ENCODE assay signal across 43 cellular contexts in the genomic region with DNA sequence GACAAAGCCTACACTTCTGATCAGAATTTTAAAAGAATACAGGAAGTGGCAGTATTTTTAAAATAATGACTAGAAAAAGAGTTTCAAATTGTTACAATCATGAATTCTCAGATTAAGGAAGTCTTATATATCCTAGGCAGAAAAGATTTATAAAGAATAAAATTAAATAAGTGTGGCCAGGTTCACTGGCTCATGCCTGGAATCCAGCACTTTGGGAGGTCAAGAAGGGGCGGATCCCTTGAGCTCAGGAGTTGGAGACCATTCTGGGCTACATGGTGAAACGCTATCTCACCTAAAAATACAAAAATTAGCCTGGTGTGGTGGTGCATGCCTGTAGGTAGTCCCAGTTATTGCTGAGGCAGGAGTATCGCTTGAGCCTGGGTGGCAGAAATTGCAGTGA. TPM values are rescaled to one million over a fixed set of nuclear protein-coding genes. Genes with fewer than 3 reads are reported as not detected.
"Had no signal": no experiment of that assay in that cellular context is flagged by ENCODE, and none has a peak within 500 bp of the region (broad histone marks: within the 10 kb centered on the region; RNA-seq: fewer than 3 reads in every experiment).

No MANE protein-coding gene starts in this region.

- FAIRE-seq: astrocyte, bronchial epithelial cell, colon had no signal

- H3K36me3 ChIP-seq: adrenal gland, ascending aorta, brain microvascular endothelial cell, breast epithelium, cardiac muscle cell had no signal

- H3K4me3 Mint-ChIP-seq: activated naive CD4-positive, alpha-beta T cell treated with anti-CD3 and anti-CD28 coated beads for 36 hours; activated naive CD4-positive, alpha-beta T cell treated with anti-CD3 and anti-CD28 coated beads, Interleukin-2, amount 10 ng/mL, durations not matched to agents 7 days and 5 days; activated naive CD4-positive, alpha-beta T cell treated with anti-CD3 and anti-CD28 coated beads, Interleukin-2, amount 50 U/mL, for 24 hours; activated naive CD8-positive, alpha-beta T cell; activated naive CD8-positive, alpha-beta T cell treated with anti-CD3 and anti-CD28 coated beads for 36 hours; activated naive CD8-positive, alpha-beta T cell treated with anti-CD3 and anti-CD28 coated beads, Interleukin-2, amount 10 ng/mL, durations not matched to agents 7 days and 5 days; activated naive CD8-positive, alpha-beta T cell treated with anti-CD3 and anti-CD28 coated beads, Interleukin-2, amount 50 U/mL, for 24 hours; activated T-cell treated with anti-CD3 and anti-CD28 coated beads, Interleukin-2, amount 50 U/mL, for 4 hours; activated T-cell treated with anti-CD3 and anti-CD28 coated beads, Interleukin-2, amount 50 U/mL, for 72 hours; activated T-helper 1 cell treated with anti-CD3 and anti-CD28 coated beads, Interleukin-12 subunit alpha, Interleukin-12 subunit beta, Interleukin-2, Interleukin-4 antibody, amounts not matched to agents 30 ng/mL and 10 ng/mL and 1 ng/mL, durations not matched to agents 14 hours and 24 hours and 36 hours; activated T-helper 17 cell treated with anti-CD3 and anti-CD28 coated beads, Interleukin-2, amount 50 U/mL, for 72 hours; brain; central memory CD8-positive, alpha-beta T cell had no signal

- H3K27ac Mint-ChIP-seq: activated naive CD4-positive, alpha-beta T cell treated with anti-CD3 and anti-CD28 coated beads for 36 hours; activated naive CD4-positive, alpha-beta T cell treated with anti-CD3 and anti-CD28 coated beads, Interleukin-2, amount 10 ng/mL, durations not matched to agents 7 days and 5 days; activated naive CD4-positive, alpha-beta T cell treated with anti-CD3 and anti-CD28 coated beads, Interleukin-2, amount 50 U/mL, for 24 hours; activated naive CD4-positive, alpha-beta T cell treated with anti-CD3 and anti-CD28 coated beads, Interleukin-2, amount 50 U/mL, for 72 hours; activated naive CD8-positive, alpha-beta T cell; activated naive CD8-positive, alpha-beta T cell treated with anti-CD3 and anti-CD28 coated beads, Interleukin-2, amount 10 ng/mL, durations not matched to agents 7 days and 5 days; activated naive CD8-positive, alpha-beta T cell treated with anti-CD3 and anti-CD28 coated beads, Interleukin-2, amount 50 U/mL, for 24 hours; activated T-cell treated with anti-CD3 and anti-CD28 coated beads, Interleukin-2, amount 50 U/mL, for 72 hours; activated T-helper 1 cell treated with anti-CD3 and anti-CD28 coated beads, Interleukin-12 subunit alpha, Interleukin-12 subunit beta, Interleukin-2, Interleukin-4 antibody, amounts not matched to agents 30 ng/mL and 10 ng/mL and 1 ng/mL, durations not matched to agents 14 hours and 24 hours and 36 hours; activated T-helper 17 cell treated with anti-CD3 and anti-CD28 coated beads, Interleukin-2, amount 50 U/mL, for 72 hours; activated T-helper 2 cell treated with anti-CD3 and anti-CD28 coated beads, Interferon-gamma antibody, Interleukin-2, Interleukin-4, amounts not matched to agents 10 μg/mL and 5 μg/mL and 100 μg/mL, durations not matched to agents 14 hours and 24 hours and 36 hours; brain had no signal

- H3K27ac ChIP-seq: adrenal gland, ascending aorta, body of pancreas, brain microvascular endothelial cell, breast epithelium, cardiac muscle cell had no signal

- H3K36me3 Mint-ChIP-seq: activated naive CD4-positive, alpha-beta T cell treated with anti-CD3 and anti-CD28 coated beads, Interleukin-2, amount 10 ng/mL, durations not matched to agents 7 days and 5 days; activated naive CD4-positive, alpha-beta T cell treated with anti-CD3 and anti-CD28 coated beads, Interleukin-2, amount 50 U/mL, for 24 hours; activated naive CD4-positive, alpha-beta T cell treated with anti-CD3 and anti-CD28 coated beads, Interleukin-2, amount 50 U/mL, for 72 hours; activated naive CD8-positive, alpha-beta T cell; activated naive CD8-positive, alpha-beta T cell treated with anti-CD3 and anti-CD28 coated beads for 36 hours; activated naive CD8-positive, alpha-beta T cell treated with anti-CD3 and anti-CD28 coated beads, Interleukin-2, amount 10 ng/mL, durations not matched to agents 7 days and 5 days; brain had no signal

- H3K4me3 ChIP-seq: adrenal gland, ascending aorta, body of pancreas, breast epithelium, cardiac muscle cell had no signal

- H3K4me1 ChIP-seq: adrenal gland, ascending aorta, body of pancreas, breast epithelium had no signal

- DNase-seq: activated effector memory CD4-positive, alpha-beta T cell treated with anti-CD3 and anti-CD28 coated beads, Interleukin-2, amount 50 U/mL, for 16 hours; activated effector memory CD4-positive, alpha-beta T cell treated with Interleukin-2 at 50 U/mL for 16 hours; activated gamma-delta T cell; activated gamma-delta T cell treated with Interleukin-2 at 50 U/mL for 16 hours; activated naive CD4-positive, alpha-beta T cell; activated naive CD4-positive, alpha-beta T cell treated with anti-CD3 and anti-CD28 coated beads for 36 hours; activated naive CD4-positive, alpha-beta T cell treated with anti-CD3 and anti-CD28 coated beads, Interleukin-2, amount 10 ng/mL, durations not matched to agents 7 days and 5 days; activated naive CD4-positive, alpha-beta T cell treated with anti-CD3 and anti-CD28 coated beads, Interleukin-2, amount 50 U/mL, for 16 hours; activated naive CD4-positive, alpha-beta T cell treated with Interleukin-2 at 50 U/mL for 16 hours; activated naive CD8-positive, alpha-beta T cell treated with anti-CD3 and anti-CD28 coated beads for 36 hours; activated naive CD8-positive, alpha-beta T cell treated with anti-CD3 and anti-CD28 coated beads, Interleukin-2, amount 10 ng/mL, durations not matched to agents 7 days and 5 days; activated naive CD8-positive, alpha-beta T cell treated with anti-CD3 and anti-CD28 coated beads, Interleukin-2, amount 50 U/mL, for 24 hours; activated T-cell treated with anti-CD3 and anti-CD28 coated beads, Interleukin-2, amount 50 U/mL, for 4 hours; activated T-cell treated with anti-CD3 and anti-CD28 coated beads, Interleukin-2, amount 50 U/mL, for 48 hours; activated T-cell treated with anti-CD3 and anti-CD28 coated beads, Interleukin-2, amount 50 U/mL, for 72 hours; adrenal gland; amniotic stem cell; amygdala; anterior cingulate cortex; aorta; body of pancreas; brain microvascular endothelial cell; caudate nucleus; central memory CD4-positive, alpha-beta T cell; cerebellar nuclear complex had no signal

- ATAC-seq: activated naive CD4-positive, alpha-beta T cell treated with anti-CD3 and anti-CD28 coated beads, Interleukin-2, amount 50 U/mL, for 72 hours; activated naive CD8-positive, alpha-beta T cell treated with anti-CD3 and anti-CD28 coated beads, Interleukin-2, amount 50 U/mL, for 24 hours; activated T-cell treated with anti-CD3 and anti-CD28 coated beads, Interleukin-2, amount 50 U/mL, for 4 hours; activated T-cell treated with anti-CD3 and anti-CD28 coated beads, Interleukin-2, amount 50 U/mL, for 72 hours; activated T-helper 17 cell treated with anti-CD3 and anti-CD28 coated beads, Interleukin-2, amount 50 U/mL, for 72 hours; body of pancreas had no signal

- H3K27me3 Mint-ChIP-seq: activated naive CD8-positive, alpha-beta T cell; activated naive CD8-positive, alpha-beta T cell treated with anti-CD3 and anti-CD28 coated beads for 36 hours; activated naive CD8-positive, alpha-beta T cell treated with anti-CD3 and anti-CD28 coated beads, Interleukin-2, amount 50 U/mL, for 24 hours; activated T-helper 17 cell treated with anti-CD3 and anti-CD28 coated beads, Interleukin-2, amount 50 U/mL, for 72 hours; brain; central memory CD8-positive, alpha-beta T cell had no signal

- H3K9me3 Mint-ChIP-seq: activated naive CD4-positive, alpha-beta T cell treated with anti-CD3 and anti-CD28 coated beads for 36 hours; activated naive CD4-positive, alpha-beta T cell treated with anti-CD3 and anti-CD28 coated beads, Interleukin-2, amount 10 ng/mL, durations not matched to agents 7 days and 5 days; activated naive CD4-positive, alpha-beta T cell treated with anti-CD3 and anti-CD28 coated beads, Interleukin-2, amount 50 U/mL, for 24 hours; activated naive CD4-positive, alpha-beta T cell treated with anti-CD3 and anti-CD28 coated beads, Interleukin-2, amount 50 U/mL, for 72 hours; activated naive CD8-positive, alpha-beta T cell treated with anti-CD3 and anti-CD28 coated beads for 36 hours; activated naive CD8-positive, alpha-beta T cell treated with anti-CD3 and anti-CD28 coated beads, Interleukin-2, amount 10 ng/mL, durations not matched to agents 7 days and 5 days; activated naive CD8-positive, alpha-beta T cell treated with anti-CD3 and anti-CD28 coated beads, Interleukin-2, amount 50 U/mL, for 24 hours; activated T-cell treated with anti-CD3 and anti-CD28 coated beads, Interleukin-2, amount 50 U/mL, for 4 hours; activated T-cell treated with anti-CD3 and anti-CD28 coated beads, Interleukin-2, amount 50 U/mL, for 72 hours; activated T-helper 1 cell treated with anti-CD3 and anti-CD28 coated beads, Interleukin-12 subunit alpha, Interleukin-12 subunit beta, Interleukin-2, Interleukin-4 antibody, amounts not matched to agents 30 ng/mL and 10 ng/mL and 1 ng/mL, durations not matched to agents 14 hours and 24 hours and 36 hours; activated T-helper 17 cell treated with anti-CD3 and anti-CD28 coated beads, Interleukin-2, amount 50 U/mL, for 72 hours; activated T-helper 2 cell treated with anti-CD3 and anti-CD28 coated beads, Interferon-gamma antibody, Interleukin-2, Interleukin-4, amounts not matched to agents 10 μg/mL and 5 μg/mL and 100 μg/mL, durations not matched to agents 14 hours and 24 hours and 36 hours; central memory CD8-positive, alpha-beta T cell had no signal

- H3K4me1 Mint-ChIP-seq: activated naive CD4-positive, alpha-beta T cell treated with anti-CD3 and anti-CD28 coated beads, Interleukin-2, amount 10 ng/mL, durations not matched to agents 7 days and 5 days; activated naive CD4-positive, alpha-beta T cell treated with anti-CD3 and anti-CD28 coated beads, Interleukin-2, amount 50 U/mL, for 24 hours; activated naive CD8-positive, alpha-beta T cell treated with anti-CD3 and anti-CD28 coated beads for 36 hours; activated naive CD8-positive, alpha-beta T cell treated with anti-CD3 and anti-CD28 coated beads, Interleukin-2, amount 10 ng/mL, durations not matched to agents 7 days and 5 days; activated naive CD8-positive, alpha-beta T cell treated with anti-CD3 and anti-CD28 coated beads, Interleukin-2, amount 50 U/mL, for 24 hours; activated T-helper 17 cell treated with anti-CD3 and anti-CD28 coated beads, Interleukin-2, amount 50 U/mL, for 72 hours; brain; central memory CD8-positive, alpha-beta T cell had no signal

- H3K9me3 ChIP-seq: adrenal gland, ascending aorta, body of pancreas, breast epithelium had no signal

- H3K27me3 ChIP-seq: adrenal gland, ascending aorta, body of pancreas, brain microvascular endothelial cell, breast epithelium, cardiac muscle cell had no signal

RNA-seq across cellular contexts. Expression of gene XKR3, which starts 24.1 kb away (rescaled TPM):
- total RNA-seq: activated naive CD4-positive, alpha-beta T cell treated with anti-CD3 and anti-CD28 coated beads for 36 hours; activated naive CD8-positive, alpha-beta T cell treated with anti-CD3 and anti-CD28 coated beads for 36 hours; activated naive CD8-positive, alpha-beta T cell treated with anti-CD3 and anti-CD28 coated beads, Interleukin-2, amount 10 ng/mL, durations not matched to agents 7 days and 5 days; activated T-cell treated with anti-CD3 and anti-CD28 coated beads, Interleukin-2, amount 50 U/mL, for 4 hours; activated T-helper 1 cell treated with anti-CD3 and anti-CD28 coated beads, Interleukin-12 subunit alpha, Interleukin-12 subunit beta, Interleukin-2, Interleukin-4 antibody, amounts not matched to agents 30 ng/mL and 10 ng/mL and 1 ng/mL, durations not matched to agents 14 hours and 24 hours and 36 hours; activated T-helper 17 cell treated with anti-CD3 and anti-CD28 coated beads, Interleukin-2, amount 50 U/mL, for 72 hours; activated T-helper 2 cell treated with anti-CD3 and anti-CD28 coated beads, Interferon-gamma antibody, Interleukin-2, Interleukin-4, amounts not matched to agents 10 μg/mL and 5 μg/mL and 100 μg/mL, durations not matched to agents 14 hours and 24 hours and 36 hours; adrenal gland; aorta; ascending aorta; astrocyte; body of pancreas; bronchial epithelial cell; cardiac muscle cell; cardiac septum; cerebellum; chondrocyte had no signal
- polyA plus RNA-seq: adipose tissue, aorta, cardiac muscle cell had no signal
